8 cellular contexts compared by ENCODE assay signal in the genomic region with DNA sequence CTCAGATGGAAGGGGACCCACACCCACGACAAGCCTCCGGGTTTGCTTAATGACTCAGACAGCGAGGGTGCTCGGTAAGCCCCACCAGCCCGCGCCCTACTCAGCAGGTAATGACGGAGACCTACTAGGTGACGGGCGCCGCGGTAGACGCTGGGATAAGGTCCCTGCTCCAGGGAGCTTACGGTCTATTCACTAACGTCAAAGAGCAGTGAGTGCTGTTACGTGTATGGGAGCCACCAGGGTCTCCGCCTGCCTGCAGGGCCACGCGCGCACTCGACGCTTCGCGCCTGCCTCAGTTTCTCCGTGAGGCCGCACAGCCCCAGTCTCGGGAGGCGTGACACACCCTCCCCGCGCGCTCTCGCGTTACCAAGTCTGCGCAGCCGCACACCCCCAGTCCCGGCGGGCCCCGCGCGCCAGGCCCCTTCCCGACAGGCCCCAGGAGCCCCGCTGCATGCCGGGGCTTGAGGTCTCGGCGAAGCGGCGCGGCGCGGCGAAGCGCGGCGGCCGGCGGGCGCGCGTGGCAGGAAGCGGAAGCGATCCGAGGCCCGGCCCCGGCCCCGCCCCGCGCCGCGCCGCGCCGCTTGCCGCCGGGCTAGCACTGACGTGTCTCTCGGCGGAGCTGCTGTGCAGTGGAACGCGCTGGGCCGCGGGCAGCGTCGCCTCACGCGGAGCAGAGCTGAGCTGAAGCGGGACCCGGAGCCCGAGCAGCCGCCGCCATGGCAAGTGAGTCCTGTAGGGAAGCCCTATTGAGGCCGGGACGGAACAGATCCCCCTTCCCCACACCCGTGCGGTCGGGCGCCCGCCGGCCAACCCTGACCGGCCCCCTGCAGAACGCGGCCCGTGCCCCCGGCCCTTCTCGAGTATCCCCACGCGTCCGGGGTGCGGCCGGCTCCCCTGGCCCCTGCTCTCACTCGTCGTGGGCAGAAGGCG. TPM values are rescaled to one million over a fixed set of nuclear protein-coding genes. Genes with fewer than 3 reads are reported as not detected.
A peak's percentile ranks its signal among the peaks of the same experiment; 100 is the strongest.
DNase-seq lines count a peak whose midpoint lies in the region; FAIRE-seq and TF ChIP-seq lines count a peak whose summit lies in the region.

A gene (plus strand): TSS at position 601 of the 930 bp plus-strand sequence. CDS start 116 bp downstream, at position 717.

- no peaks in the 10 kb centered on the region for H3K9me3 ChIP-seq in neutrophil

- peak within 1 kb of the TSS; percentile 93 for H3K27ac ChIP-seq in neutrophil

- H3K4me3 ChIP-seq in HFF-Myc (replicated peaks; ENCODE audit: low read depth, low read length) (peak within 1 kb of the TSS; percentile 92), neutrophil (ENCODE audit: low read depth in 1 of 2, low read length in 1 of 2) (peak within 1 kb of the TSS; percentile 89 to 97)

- peaks cover 19% of the 10 kb centered on the region for H3K36me3 ChIP-seq in neutrophil

- FAIRE-seq in frontal cortex (lab: Jason Lieb, UNC), result no peak

- TF ChIP-seq CTCF in HFF-Myc (IDR thresholded peaks at IDR 0.05; ENCODE audit: low read depth, low read length, missing control alignments) (no peak), neutrophil (IDR thresholded peaks at IDR 0.05) (peak; percentile 37), subcutaneous adipose tissue (IDR thresholded peaks at IDR 0.05; ENCODE audit: low read depth) (no peak)

- DNase-seq in GM04503 (ENCODE audit: low read depth) (peak; percentile 67), HFF-Myc (ENCODE audit: extremely low read depth, low read depth) (peak; percentile 56), NAMALWA (ENCODE audit: low spot score) (peak; percentile 95), SK-MEL-5 (ENCODE audit: low read depth, low spot score) (peak; percentile 94), frontal cortex (ENCODE audit: low spot score in 2 of 2) (peak; percentile 95 to 97)
- DNase-seq in activated naive CD4-positive, alpha-beta T cell treated with Interleukin-2 at 50 U/mL for 16 hours, result peak; percentile 96

- in situ Hi-C loops in SK-MEL-5 (cut with HindIII; ENCODE audit: low pct_unique_long_range_greater_than_20kb, low sequenced_read_pairs), result no loop called here

- H3K4me1 ChIP-seq in neutrophil (ENCODE audit: control insufficient read depth in 1 of 2, insufficient read depth in 1 of 2, low read depth in 1 of 2, low read length in 1 of 2), result peaks cover 38 to 40% of the 10 kb centered on the region in 2 experiments

- H3K27me3 ChIP-seq in neutrophil, result peaks cover 18% of the 10 kb centered on the region

RNA-seq across cellular contexts. Expression of the gene that starts here (rescaled TPM):
- 250 and 253 TPM in 2 replicates for total RNA-seq in SK-MEL-5 (2014; rRNA removed; shearing (Covaris generic))
- 222 and 280 TPM in 2 replicates for polyA plus RNA-seq in SK-MEL-5 (2015; cell fraction: cytosol; rRNA removed)
- polyA plus RNA-seq in SK-MEL-5 (2015; cell fraction: nucleus; rRNA removed), result 168 and 176 TPM in 2 replicates
- total RNA-seq in frontal cortex (73.0 TPM), subcutaneous adipose tissue (100 to 1,000 TPM in 2 of 4 donors, 10 to 100 TPM in 2; 82.6 to 117 (median 95.2) TPM)

Comparison
In these comparisons a context has a peak if more than half of its experiments do, and no peak if none do; other contexts are left out.
1. Peak in every context shown above with its lines: DNase-seq, H3K4me3 ChIP-seq and H3K27ac ChIP-seq.